In the genomic region with DNA sequence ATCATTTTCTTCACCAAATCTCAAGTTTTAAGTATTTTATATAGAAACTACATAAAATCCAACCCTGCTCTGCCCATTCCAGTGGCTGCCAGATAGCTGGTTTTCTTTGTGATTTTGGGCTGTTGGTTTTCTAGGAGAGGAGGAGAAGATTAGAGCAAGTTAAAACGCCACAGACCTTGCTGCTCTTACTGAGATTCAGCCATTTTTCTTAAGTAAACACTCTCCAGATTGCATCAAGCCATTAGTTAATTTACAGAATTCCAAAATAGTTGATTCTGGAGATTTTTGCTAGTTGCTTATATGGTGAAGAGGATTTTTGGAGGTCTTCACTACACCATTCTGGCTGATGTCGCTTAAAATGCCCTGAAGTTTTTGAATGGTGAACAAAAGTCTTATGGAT, we compare ENCODE assay signal across 34 cellular contexts.
"Had no signal": no experiment of that assay in that cellular context is flagged by ENCODE, and none has a peak within 500 bp of the region (broad histone marks: within the 10 kb centered on the region; RNA-seq: fewer than 3 reads in every experiment).

No MANE protein-coding gene starts in this region.

- H3K9me3 ChIP-seq: MG63 had no signal

- H3K27me3 ChIP-seq: MG63 had no signal

- H3K4me2 ChIP-seq: KMS-11 had no signal

- DNase-seq: Karpas-422, Kasumi-1, MG63, MM.1S, MV-4-11, NCI-H1048, NCI-H1092, NCI-H1092 treated with DMSO at 0.1 percent for 48 hours, NCI-H1105, NCI-H1105 treated with DMSO at 0.1 percent for 48 hours, NCI-H1417, NCI-H1417 treated with DMSO at 0.1 percent for 48 hours, NCI-H1436, NCI-H1436 treated with DMSO at 0.1 percent for 48 hours, NCI-H146, NCI-H1694, NCI-H1694 treated with DMSO at 0.1 percent for 48 hours, NCI-H187, NCI-H187 treated with DMSO at 0.1 percent for 48 hours, NCI-H1930, NCI-H2029, NCI-H2029 treated with DMSO at 0.1 percent for 48 hours, NCI-H2081, NCI-H2081 treated with DMSO at 0.1 percent for 48 hours, NCI-H2107, NCI-H2171, NCI-H2171 treated with DMSO at 0.1 percent for 48 hours, NCI-H2227 treated with DMSO at 0.1 percent for 48 hours, NCI-H226, NCI-H345, NCI-H446, NCI-H446 treated with DMSO at 0.1 percent for 48 hours, NCI-H510A had no signal

- H3K36me3 ChIP-seq: MG63 had no signal

- H3K9ac ChIP-seq: KMS-11 had no signal

- H3K4me3 ChIP-seq: MG63 had no signal

- H3K27ac ChIP-seq: KMS-11 had no signal
